Comparison of ENCODE assay signal across 8 cellular contexts in the genomic region with DNA sequence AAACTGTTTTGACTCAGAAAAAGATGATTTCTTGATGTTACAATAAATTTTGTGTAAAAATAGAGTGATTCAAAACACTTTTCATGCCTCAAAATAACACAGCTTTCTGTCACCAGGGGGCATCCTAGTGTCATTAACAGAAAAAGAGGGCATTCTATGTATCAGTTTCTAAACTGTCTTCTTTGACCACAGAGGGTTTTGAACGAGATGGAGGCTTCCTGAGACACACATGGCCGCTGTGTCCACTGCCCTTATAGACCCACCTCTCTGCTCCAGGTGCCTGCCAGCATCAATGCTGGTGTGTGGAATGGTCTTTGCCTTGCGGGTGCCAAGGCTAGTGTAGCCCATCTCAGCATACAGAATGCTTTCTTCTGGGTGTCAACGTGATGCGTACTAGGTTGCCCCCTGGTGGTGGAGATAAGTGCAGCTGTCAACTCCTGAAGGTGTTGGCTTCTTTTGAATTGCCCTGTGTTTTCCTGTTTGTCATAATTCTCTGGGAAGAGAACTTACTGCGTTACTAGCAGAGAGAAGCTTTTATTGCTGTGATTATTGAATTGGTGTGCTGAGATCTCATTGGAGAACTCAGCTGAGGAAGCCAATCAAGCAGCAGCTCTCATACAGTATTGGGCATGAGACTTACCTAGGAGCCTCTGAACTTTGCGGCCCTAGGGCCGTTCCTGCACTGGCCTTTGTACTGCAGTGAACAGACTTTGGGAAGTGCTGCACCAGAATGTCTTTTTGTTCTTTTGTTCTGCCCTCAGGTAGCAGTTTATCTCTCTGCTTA.
DNase-seq lines count a peak whose midpoint lies in the region; ATAC-seq lines count a peak whose summit lies in the region.

No MANE protein-coding gene starts in this region.

- no peaks in the 10 kb centered on the region for H3K27me3 Mint-ChIP-seq in central memory CD8-positive, alpha-beta T cell

- H3K4me3 Mint-ChIP-seq in central memory CD8-positive, alpha-beta T cell = peak overlapping the region; percentile 26

- ATAC-seq in HG02852 (IDR thresholded peaks at IDR 0.05; ENCODE audit: unreplicated experiment) = peak; percentile 59
- ATAC-seq in central memory CD8-positive, alpha-beta T cell (replicated peaks; ENCODE audit: extremely low read depth, poor library complexity, severe bottlenecking) = peak; percentile 82

- peak overlapping the region; percentile 44 for H3K27ac Mint-ChIP-seq in central memory CD8-positive, alpha-beta T cell (ENCODE audit: low read depth)

- peak; percentile 79 for DNase-seq in NCI-H1436 (lab: John Stamatoyannopoulos, UW)
- DNase-seq in NCI-H1436 treated with DMSO at 0.1 percent for 48 hours (lab: John Stamatoyannopoulos, UW) = no peak
- DNase-seq in NCI-H2227 (lab: John Stamatoyannopoulos, UW; ENCODE audit: unreplicated experiment) = peak; percentile 71
- DNase-seq in activated CD4-positive, CD25-positive, alpha-beta regulatory T cell treated with anti-CD3 and anti-CD28 coated beads, Interleukin-2, amount 50 U/mL, for 72 hours = peak; percentile 72
- peak; percentile 66 to 68 for DNase-seq in central memory CD8-positive, alpha-beta T cell (ENCODE audit: low spot score in 2 of 2)
- DNase-seq in kidney glomerular epithelial cell (lab: John Stamatoyannopoulos, UW) = peak; percentile 67
- peak; percentile 69 to 71 for DNase-seq in stimulated activated CD4-positive, alpha-beta T cell treated with anti-CD3 and anti-CD28 coated beads, Interleukin-2, amount 100 ng/mL, for 48 hours

- no peaks in the 10 kb centered on the region for H3K9me3 Mint-ChIP-seq in central memory CD8-positive, alpha-beta T cell

- peaks cover 49% of the 10 kb centered on the region for H3K4me1 Mint-ChIP-seq in central memory CD8-positive, alpha-beta T cell

- peaks cover 12% of the 10 kb centered on the region for H3K36me3 Mint-ChIP-seq in central memory CD8-positive, alpha-beta T cell (ENCODE audit: insufficient read depth)
